ENCODE assay signal across 11 cellular contexts in the genomic region with DNA sequence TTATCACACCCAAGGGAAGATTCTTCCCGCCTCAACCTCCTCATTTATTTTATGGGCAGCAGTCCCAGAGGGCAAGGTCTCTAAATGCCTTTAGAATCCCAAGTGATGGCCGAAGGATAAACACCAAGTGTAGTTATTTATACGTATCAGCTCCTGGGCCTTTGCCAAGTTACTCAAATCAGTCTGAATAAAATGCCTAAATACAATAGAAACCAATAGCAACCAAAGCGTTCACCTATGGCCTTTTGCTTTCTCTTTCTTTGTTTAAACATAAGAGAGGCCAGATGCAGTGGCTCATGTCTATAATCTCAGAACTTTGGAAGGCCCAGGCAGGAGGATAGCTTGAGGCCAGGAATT. TPM values are rescaled to one million over a fixed set of nuclear protein-coding genes. Genes with fewer than 3 reads are reported as not detected.
A peak's percentile ranks its signal among the peaks of the same experiment; 100 is the strongest.
DNase-seq lines count a peak whose midpoint lies in the region; ATAC-seq and FAIRE-seq lines count a peak whose summit lies in the region.
"Had no signal": no experiment of that assay in that cellular context is flagged by ENCODE, and none has a peak within 500 bp of the region (broad histone marks: within the 10 kb centered on the region; RNA-seq: fewer than 3 reads in every experiment).

No MANE protein-coding gene starts in this region.

- no peaks in the 10 kb centered on the region for H3K27me3 ChIP-seq in HAP-1 (ENCODE audit: low read depth)
- H3K27me3 ChIP-seq: ascending aorta, ovary had no signal

- no peaks in the 10 kb centered on the region for H3K9me3 Mint-ChIP-seq in activated CD8-positive, alpha-beta T cell treated with anti-CD3 and anti-CD28 coated beads, Interleukin-2, amount 10 ng/mL, durations not matched to agents 7 days and 5 days (ENCODE audit: insufficient read depth)

- H3K4me3 ChIP-seq in HAP-1 = no peak overlapping the region
- H3K4me3 ChIP-seq: ascending aorta, ovary had no signal

- peak overlapping the region; percentile 51 for H3K4me3 Mint-ChIP-seq in activated CD8-positive, alpha-beta T cell treated with anti-CD3 and anti-CD28 coated beads, Interleukin-2, amount 10 ng/mL, durations not matched to agents 7 days and 5 days

- peaks cover 2% of the 10 kb centered on the region for H3K27me3 Mint-ChIP-seq in activated CD8-positive, alpha-beta T cell treated with anti-CD3 and anti-CD28 coated beads, Interleukin-2, amount 10 ng/mL, durations not matched to agents 7 days and 5 days (ENCODE audit: low read depth)

- peak; percentile 38 for ATAC-seq in activated CD8-positive, alpha-beta T cell treated with anti-CD3 and anti-CD28 coated beads, Interleukin-2, amount 10 ng/mL, durations not matched to agents 7 days and 5 days
- no peak for ATAC-seq in HG02885 (IDR thresholded peaks at IDR 0.05; ENCODE audit: poor library complexity, unreplicated experiment)

- peaks cover 3% of the 10 kb centered on the region; the same call in 1 of the 2 replicates for H3K4me1 ChIP-seq in HAP-1

- H3K27ac Mint-ChIP-seq in activated CD8-positive, alpha-beta T cell treated with anti-CD3 and anti-CD28 coated beads, Interleukin-2, amount 10 ng/mL, durations not matched to agents 7 days and 5 days = peak overlapping the region; percentile 84

- H3K9me3 ChIP-seq in HAP-1 = no peaks in the 10 kb centered on the region
- H3K9me3 ChIP-seq: ascending aorta, ovary had no signal

- H3K36me3 Mint-ChIP-seq in activated CD8-positive, alpha-beta T cell treated with anti-CD3 and anti-CD28 coated beads, Interleukin-2, amount 10 ng/mL, durations not matched to agents 7 days and 5 days (ENCODE audit: low read depth) = no peaks in the 10 kb centered on the region

- H3K4me1 Mint-ChIP-seq in activated CD8-positive, alpha-beta T cell treated with anti-CD3 and anti-CD28 coated beads, Interleukin-2, amount 10 ng/mL, durations not matched to agents 7 days and 5 days (ENCODE audit: low read depth) = peaks cover 39% of the 10 kb centered on the region

- no peaks in the 10 kb centered on the region for H3K36me3 ChIP-seq in HAP-1 (replicated peaks)
- H3K36me3 ChIP-seq: ascending aorta, ovary had no signal

- POLR2A ChIA-PET in activated CD8-positive, alpha-beta T cell treated with anti-CD3 and anti-CD28 coated beads, Interleukin-2, amount 10 ng/mL, durations not matched to agents 7 days and 5 days (lab: Charles Lee) = interaction anchor here (0.8 to 2.6 kb wide), 6 partner anchors 8 to 158 kb away, joined by 3 to 13 read pairs (median 3); a partner anchor contains a TSS

- in situ Hi-C loops in HAP-1 (cut with MboI; ENCODE audit: low sequenced_read_pairs) = loop anchor here (5.0 kb wide), 1 partner anchor 97 kb away; a partner anchor contains a TSS

- no peak for FAIRE-seq in urothelium cell line (lab: Jason Lieb, UNC)

- CTCF ChIA-PET in activated CD8-positive, alpha-beta T cell treated with anti-CD3 and anti-CD28 coated beads, Interleukin-2, amount 10 ng/mL, durations not matched to agents 7 days and 5 days (lab: Charles Lee) = interaction anchor here (0.8 to 13.3 kb wide), 9 partner anchors 8 to 138 kb away, joined by 3 to 253 read pairs (median 4); a partner anchor contains a TSS

- peak; percentile 26 for DNase-seq in activated CD4-positive, alpha-beta T cell treated with anti-CD3 and anti-CD28 coated beads for 48 hours
- no peak for DNase-seq in activated CD4-positive, alpha-beta T cell treated with anti-CD3 and anti-CD28 coated beads, Interleukin-2, amount 50 U/mL, for 48 hours
- peak; percentile 36 to 57 for DNase-seq in HAP-1 (ENCODE audit: low spot score in 2 of 2)
- peak; percentile 44 for DNase-seq in activated CD8-positive, alpha-beta T cell treated with anti-CD3 and anti-CD28 coated beads, Interleukin-2, amount 10 ng/mL, durations not matched to agents 7 days and 5 days
- peak; percentile 33 for DNase-seq in pulmonary artery endothelial cell (ENCODE audit: low read depth, low spot score)
- DNase-seq in urothelium cell line (ENCODE audit: low spot score) = no peak
- no peak for DNase-seq in SKM-1 treated with dmso at 0.1 percent for 144 hours (lab: John Stamatoyannopoulos, UW; ENCODE audit: unreplicated experiment)
- DNase-seq: hippocampal formation, ovary had no signal

RNA-seq across cellular contexts. Expression of a gene that starts 31.9 kb away (rescaled TPM):
- total RNA-seq in activated CD8-positive, alpha-beta T cell treated with anti-CD3 and anti-CD28 coated beads, Interleukin-2, amount 10 ng/mL, durations not matched to agents 7 days and 5 days = 1 to 10 TPM in 1 of 2 experiments, under 1 TPM in 1; 0.39 to 1.2 TPM
- total RNA-seq in pulmonary artery endothelial cell = not detected in 2 replicates
- total RNA-seq: ascending aorta had no signal

Comparison
In these comparisons a context has a peak if more than half of its experiments do, and no peak if none do; other contexts are left out.
1. DNase-seq: peak in activated CD4-positive, alpha-beta T cell treated with anti-CD3 and anti-CD28 coated beads for 48 hours (single experiment), HAP-1 (2 of 2), activated CD8-positive, alpha-beta T cell treated with anti-CD3 and anti-CD28 coated beads, Interleukin-2, amount 10 ng/mL, durations not matched to agents 7 days and 5 days (single experiment) and pulmonary artery endothelial cell (single experiment); none in activated CD4-positive, alpha-beta T cell treated with anti-CD3 and anti-CD28 coated beads, Interleukin-2, amount 50 U/mL, for 48 hours (0 of 2), urothelium cell line (single experiment) and SKM-1 treated with dmso at 0.1 percent for 144 hours (single experiment).